Comparison of ENCODE assay signal across 19 cellular contexts in the genomic region with DNA sequence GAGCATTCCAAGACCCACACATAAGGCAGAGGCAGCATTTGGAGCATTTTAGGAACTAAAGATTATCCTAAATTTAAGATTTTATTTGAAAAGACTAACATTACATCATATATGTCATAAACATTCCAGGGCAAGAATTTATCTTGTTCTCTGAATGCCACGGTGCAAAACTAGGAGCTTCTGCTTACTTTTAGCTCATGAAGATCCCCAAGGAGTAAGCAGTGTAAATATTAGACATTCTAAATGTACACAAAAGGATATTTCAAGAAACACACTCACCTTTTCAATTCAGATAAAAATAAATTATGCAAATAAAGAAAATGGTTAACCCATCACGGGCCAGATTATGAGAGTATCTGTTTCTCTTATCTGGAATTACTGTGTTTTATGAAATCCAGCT.
"Had no signal": no experiment of that assay in that cellular context is flagged by ENCODE, and none has a peak within 500 bp of the region (broad histone marks: within the 10 kb centered on the region; RNA-seq: fewer than 3 reads in every experiment).

No MANE protein-coding gene starts in this region.

- H3K36me3 ChIP-seq: esophagus squamous epithelium, lower lobe of right lung, upper lobe of right lung had no signal

- H3K4me1 ChIP-seq: lower lobe of right lung, upper lobe of right lung had no signal

- H3K4me3 Mint-ChIP-seq: activated naive CD4-positive, alpha-beta T cell treated with anti-CD3 and anti-CD28 coated beads, Interleukin-2, amount 10 ng/mL, durations not matched to agents 7 days and 5 days; activated T-cell treated with anti-CD3 and anti-CD28 coated beads, Interleukin-2, amount 50 U/mL, for 4 hours; endodermal cell; naive B cell; neural crest cell; T-helper 2 cell treated with Interferon-gamma antibody and Interleukin-4, amounts not matched to agents 5 μg/mL and 100 μg/mL, for 36 hours had no signal

- H3K36me3 Mint-ChIP-seq: activated naive CD4-positive, alpha-beta T cell treated with anti-CD3 and anti-CD28 coated beads, Interleukin-2, amount 10 ng/mL, durations not matched to agents 7 days and 5 days; naive B cell had no signal

- H3K27me3 ChIP-seq: esophagus squamous epithelium, upper lobe of right lung had no signal

- H3K9me3 ChIP-seq: esophagus squamous epithelium, lower lobe of right lung, upper lobe of right lung had no signal

- H3K27ac ChIP-seq: coronary artery, esophagus squamous epithelium, lower lobe of right lung, upper lobe of right lung had no signal

- H3K27ac Mint-ChIP-seq: activated naive CD4-positive, alpha-beta T cell treated with anti-CD3 and anti-CD28 coated beads, Interleukin-2, amount 10 ng/mL, durations not matched to agents 7 days and 5 days; endodermal cell; naive B cell; progenitor cell of endocrine pancreas; T-helper 2 cell treated with Interferon-gamma antibody and Interleukin-4, amounts not matched to agents 5 μg/mL and 100 μg/mL, for 36 hours had no signal

- ATAC-seq: activated T-cell treated with anti-CD3 and anti-CD28 coated beads, Interleukin-2, amount 50 U/mL, for 4 hours; left lobe of liver; lower lobe of right lung; upper lobe of right lung had no signal

- DNase-seq: activated CD4-positive, alpha-beta T cell treated with anti-CD3 and anti-CD28 coated beads, Interleukin-2, amount 50 U/mL, for 48 hours; activated CD8-positive, alpha-beta memory T cell treated with anti-CD3 and anti-CD28 coated beads, Interleukin-2, amount 50 U/mL, for 48 hours; activated effector memory CD4-positive, alpha-beta T cell treated with Interleukin-2 at 50 U/mL for 16 hours; activated naive CD4-positive, alpha-beta T cell treated with anti-CD3 and anti-CD28 coated beads, Interleukin-2, amount 10 ng/mL, durations not matched to agents 7 days and 5 days; activated T-cell treated with anti-CD3 and anti-CD28 coated beads, Interleukin-2, amount 50 U/mL, for 4 hours; endodermal cell; esophagus squamous epithelium; lower lobe of right lung; mesendoderm; naive B cell; occipital lobe; stimulated activated CD4-positive, alpha-beta T cell treated with anti-CD3 and anti-CD28 coated beads, Interleukin-4, amount 100 ng/mL, for 24 hours; stimulated activated naive CD4-positive, alpha-beta T cell treated with Interleukin-2 at 50 U/mL for 16 hours; upper lobe of right lung had no signal

- H3K27me3 Mint-ChIP-seq: activated naive CD4-positive, alpha-beta T cell treated with anti-CD3 and anti-CD28 coated beads, Interleukin-2, amount 10 ng/mL, durations not matched to agents 7 days and 5 days; naive B cell; progenitor cell of endocrine pancreas had no signal

- H3K9me3 Mint-ChIP-seq: activated naive CD4-positive, alpha-beta T cell treated with anti-CD3 and anti-CD28 coated beads, Interleukin-2, amount 10 ng/mL, durations not matched to agents 7 days and 5 days; activated T-cell treated with anti-CD3 and anti-CD28 coated beads, Interleukin-2, amount 50 U/mL, for 4 hours; endodermal cell; neural crest cell; T-helper 2 cell treated with Interferon-gamma antibody and Interleukin-4, amounts not matched to agents 5 μg/mL and 100 μg/mL, for 36 hours had no signal

- H3K4me3 ChIP-seq: coronary artery, esophagus squamous epithelium, lower lobe of right lung, upper lobe of right lung had no signal

- H3K4me1 Mint-ChIP-seq: activated naive CD4-positive, alpha-beta T cell treated with anti-CD3 and anti-CD28 coated beads, Interleukin-2, amount 10 ng/mL, durations not matched to agents 7 days and 5 days; endodermal cell; naive B cell; neural crest cell had no signal
